ENCODE assay signal across 32 cellular contexts in the genomic region with DNA sequence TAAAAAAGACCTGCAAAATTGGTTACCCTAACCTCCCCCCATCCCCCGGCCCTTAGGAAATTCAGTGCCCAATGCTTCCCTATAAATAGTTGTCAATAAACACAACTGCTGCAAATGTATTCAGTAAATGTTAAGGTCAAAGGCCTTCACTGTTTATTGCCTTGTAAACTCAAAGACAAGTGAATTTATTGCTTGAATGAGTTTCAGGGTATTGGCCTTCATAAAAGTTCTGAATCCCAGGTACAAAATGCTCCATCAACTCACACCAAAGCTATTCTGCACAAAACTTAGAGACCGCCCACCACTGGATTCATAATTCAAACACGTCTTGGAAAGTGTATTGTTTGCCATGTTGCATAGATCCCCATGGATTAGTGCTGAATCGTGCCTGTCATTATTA.
"Had no signal": no experiment of that assay in that cellular context is flagged by ENCODE, and none has a peak within 500 bp of the region (broad histone marks: within the 10 kb centered on the region; RNA-seq: fewer than 3 reads in every experiment).

No MANE protein-coding gene starts in this region.

- H3K36me3 ChIP-seq: brain microvascular endothelial cell, left lung, lower lobe of right lung, neutrophil, pancreas, prostate gland, uterus, WERI-Rb-1 had no signal

- H3K27ac ChIP-seq: brain microvascular endothelial cell, left lung, lower lobe of right lung, neutrophil, pancreas, prostate gland, skin epidermis, uterus, WERI-Rb-1 had no signal

- H3K4me3 ChIP-seq: left lung, lower lobe of right lung, pancreas, prostate gland, skin epidermis, uterus had no signal

- H3K4me1 ChIP-seq: left lung, pancreas, prostate gland, uterus had no signal

- H3K27me3 ChIP-seq: brain microvascular endothelial cell, left lung, uterus had no signal

- ATAC-seq: activated CD4-positive, CD25-positive, alpha-beta regulatory T cell treated with anti-CD3 and anti-CD28 coated beads, Interleukin-2, amount 50 U/mL, for 24 hours; left lung; lower lobe of right lung; pancreas; sciatic nerve; stimulated activated memory B cell treated with anti-CD40 and anti-IgM and Interleukin-4, amounts not matched to agents 10 μg/mL and 1 μg/mL and 100 μg/mL, for 72 hours; stimulated activated naive CD8-positive, alpha-beta T cell treated with anti-CD3 and anti-CD28 coated beads, Interleukin-15, amount 100 ng/mL, for 72 hours had no signal

- DNase-seq: activated CD4-positive, alpha-beta memory T cell treated with anti-CD3 and anti-CD28 coated beads for 36 hours; activated CD4-positive, alpha-beta T cell treated with anti-CD3 and anti-CD28 coated beads for 48 hours; activated CD8-positive, alpha-beta memory T cell treated with anti-CD3 and anti-CD28 coated beads, Interleukin-2, amount 50 U/mL, for 48 hours; activated gamma-delta T cell treated with Interleukin-2 at 50 U/mL for 16 hours; activated naive CD4-positive, alpha-beta T cell treated with anti-CD3 and anti-CD28 coated beads, Interleukin-2, amount 50 U/mL, for 16 hours; activated T-cell treated with anti-CD3 and anti-CD28 coated beads, Interleukin-2, amount 50 U/mL, for 24 hours; amniotic stem cell; brain microvascular endothelial cell; caudate nucleus; foreskin fibroblast; head of caudate nucleus; hypothalamus; immature natural killer cell; kidney; left lung; lower lobe of right lung; pancreas; retina; stimulated activated CD4-positive, alpha-beta T cell treated with anti-CD3 and anti-CD28 coated beads, Interleukin-1b, Interleukin-23, amount 100 ng/mL, for 48 hours; stimulated activated CD4-positive, alpha-beta T cell treated with anti-CD3 and anti-CD28 coated beads, Interleukin-4, amount 100 ng/mL, for 4 hours; stimulated activated CD8-positive, alpha-beta memory T cell treated with anti-CD3 and anti-CD28 coated beads, Interleukin-4, amount 100 ng/mL, for 48 hours; stimulated activated naive CD8-positive, alpha-beta T cell treated with anti-CD3 and anti-CD28 coated beads, Interleukin-15, amount 100 ng/mL, for 72 hours; substantia nigra; T-helper 9 cell; uterus; WERI-Rb-1 had no signal

- H3K9me3 ChIP-seq: left lung, lower lobe of right lung, neutrophil, pancreas, prostate gland, uterus had no signal
